In the genomic region with DNA sequence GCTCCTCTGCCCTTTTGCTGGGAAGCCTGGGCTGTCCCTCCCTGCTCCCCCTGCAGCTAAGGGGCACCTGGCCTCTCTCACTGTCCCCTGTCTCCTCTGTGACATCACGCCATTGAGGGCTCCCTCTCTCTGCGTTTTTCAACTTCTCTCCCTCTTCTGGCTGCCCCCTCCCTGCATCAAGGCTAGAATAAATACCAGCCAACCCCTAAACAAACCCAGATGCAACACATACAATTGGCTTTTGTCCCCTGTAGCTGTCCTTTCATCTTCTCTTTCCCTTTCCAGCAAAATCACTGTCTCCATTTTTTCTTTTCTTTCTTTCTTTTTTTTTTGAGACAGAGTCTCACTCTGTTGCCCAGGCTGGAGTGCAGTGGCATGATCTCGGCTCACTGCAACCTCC, we compare ENCODE assay signal across 18 cellular contexts. TPM values are rescaled to one million over a fixed set of nuclear protein-coding genes. Genes with fewer than 3 reads are reported as not detected.
DNase-seq lines count a peak whose midpoint lies in the region; ATAC-seq and TF ChIP-seq lines count a peak whose summit lies in the region.
"Had no signal": no experiment of that assay in that cellular context is flagged by ENCODE, and none has a peak within 500 bp of the region (broad histone marks: within the 10 kb centered on the region; RNA-seq: fewer than 3 reads in every experiment).

No MANE protein-coding gene starts in this region.

- no peaks in the 10 kb centered on the region for H3K36me3 Mint-ChIP-seq in glutamatergic neuron (ENCODE audit: unreplicated experiment)
- peaks cover 11% of the 10 kb centered on the region for H3K36me3 Mint-ChIP-seq in activated naive CD8-positive, alpha-beta T cell treated with anti-CD3 and anti-CD28 coated beads, Interleukin-2, amount 50 U/mL, for 24 hours (ENCODE audit: low read depth)

- no peak for TF ChIP-seq POLR2A in Peyer's patch (IDR thresholded peaks at IDR 0.05)

- H3K36me3 ChIP-seq in psoas muscle (ENCODE audit: insufficient read depth in 1 of 2, low read depth in 1 of 2), result peaks cover 0 to 3% of the 10 kb centered on the region in 2 donors
- peaks cover 0 to under 1% (median 0%) of the 10 kb centered on the region in 3 donors for H3K36me3 ChIP-seq in Peyer's patch

- intact Hi-C loops in psoas muscle (cut with DNase I), result loop anchor here in 1 of 2 donors (10.0 kb wide), 1 partner anchor 94 kb away; no protein-coding TSS in a partner anchor

- TF ChIP-seq CTCF in glutamatergic neuron (IDR thresholded peaks at IDR 0.05; ENCODE audit: partially characterized antibody, unreplicated experiment) (no peak), psoas muscle (IDR thresholded peaks at IDR 0.05) (no peak), Peyer's patch (IDR thresholded peaks at IDR 0.05) (no peak), omental fat pad (IDR thresholded peaks at IDR 0.05) (no peak)

- peak overlapping the region; percentile 4 for H3K27ac ChIP-seq in psoas muscle
- H3K27ac ChIP-seq in Peyer's patch, result no peak overlapping the region

- no peak overlapping the region for H3K4me3 ChIP-seq in psoas muscle
- no peak overlapping the region for H3K4me3 ChIP-seq in Peyer's patch
- H3K4me3 ChIP-seq: body of pancreas, lung had no signal

- ATAC-seq in psoas muscle, result no peak
- ATAC-seq in omental fat pad (ENCODE audit: low FRiP score), result no peak
- no peak for ATAC-seq in activated naive CD8-positive, alpha-beta T cell treated with anti-CD3 and anti-CD28 coated beads, Interleukin-2, amount 50 U/mL, for 24 hours
- ATAC-seq: body of pancreas; CD8-positive, alpha-beta T cell had no signal

- peaks cover 22% of the 10 kb centered on the region for H3K4me1 ChIP-seq in psoas muscle
- peaks cover 5 to 17% (median 8%) of the 10 kb centered on the region in 4 donors for H3K4me1 ChIP-seq in Peyer's patch

- peaks cover 7% of the 10 kb centered on the region for H3K4me1 Mint-ChIP-seq in glutamatergic neuron (ENCODE audit: low read depth, unreplicated experiment)
- peaks cover 22% of the 10 kb centered on the region for H3K4me1 Mint-ChIP-seq in activated naive CD8-positive, alpha-beta T cell treated with anti-CD3 and anti-CD28 coated beads, Interleukin-2, amount 50 U/mL, for 24 hours

- 34 to 51% (median 34%) methylated on average over 3 of the region's 3 CpGs for WGBS in psoas muscle, 3 donors

- H3K9me3 Mint-ChIP-seq in glutamatergic neuron (ENCODE audit: unreplicated experiment), result peaks cover 9% of the 10 kb centered on the region
- no peaks in the 10 kb centered on the region for H3K9me3 Mint-ChIP-seq in activated naive CD8-positive, alpha-beta T cell treated with anti-CD3 and anti-CD28 coated beads, Interleukin-2, amount 50 U/mL, for 24 hours
- H3K9me3 Mint-ChIP-seq: activated CD4-positive, alpha-beta memory T cell treated with anti-CD3 and anti-CD28 coated beads for 36 hours; CD8-positive, alpha-beta T cell had no signal

- DNase-seq in COLO668 (lab: John Stamatoyannopoulos, UW; ENCODE audit: unreplicated experiment) (peak; percentile 49), SHP77 treated with DMSO at 0.1 percent for 48 hours (lab: John Stamatoyannopoulos, UW) (peak; percentile 4), glutamatergic neuron (no peak), psoas muscle (no peak), Peyer's patch (no peak), omental fat pad (ENCODE audit: low spot score) (no peak), CD1c-positive myeloid dendritic cell (ENCODE audit: extremely low spot score) (no peak)
- no peak for DNase-seq in activated naive CD8-positive, alpha-beta T cell treated with anti-CD3 and anti-CD28 coated beads, Interleukin-2, amount 50 U/mL, for 24 hours
- DNase-seq: activated CD4-positive, alpha-beta memory T cell treated with anti-CD3 and anti-CD28 coated beads for 36 hours; activated naive CD4-positive, alpha-beta T cell treated with anti-CD3 and anti-CD28 coated beads, Interleukin-2, amount 50 U/mL, for 16 hours; activated T-cell treated with anti-CD3 and anti-CD28 coated beads, Interleukin-2, amount 50 U/mL, for 1 hour; body of pancreas; CD8-positive, alpha-beta T cell; dermis blood vessel endothelial cell; erythroblast; NCI-H1417 treated with DMSO at 0.1 percent for 48 hours; stimulated activated naive CD4-positive, alpha-beta T cell had no signal

- H3K9me3 ChIP-seq in psoas muscle (no peaks in the 10 kb centered on the region), Peyer's patch (no peaks in the 10 kb centered on the region)
- H3K9me3 ChIP-seq: body of pancreas had no signal

- no peak overlapping the region for H3K27ac Mint-ChIP-seq in glutamatergic neuron (ENCODE audit: unreplicated experiment)
- H3K27ac Mint-ChIP-seq in activated naive CD8-positive, alpha-beta T cell treated with anti-CD3 and anti-CD28 coated beads, Interleukin-2, amount 50 U/mL, for 24 hours, result no peak overlapping the region
- H3K27ac Mint-ChIP-seq: activated CD4-positive, alpha-beta memory T cell treated with anti-CD3 and anti-CD28 coated beads for 36 hours; CD8-positive, alpha-beta T cell had no signal

- no peaks in the 10 kb centered on the region for H3K27me3 ChIP-seq in psoas muscle (ENCODE audit: insufficient read depth in 3 of 3, low read length in 2 of 3)
- H3K27me3 ChIP-seq in Peyer's patch, result no peaks in the 10 kb centered on the region
- H3K27me3 ChIP-seq: body of pancreas had no signal

- peak overlapping the region; percentile 4 for H3K4me3 Mint-ChIP-seq in glutamatergic neuron (ENCODE audit: unreplicated experiment)
- H3K4me3 Mint-ChIP-seq in activated naive CD8-positive, alpha-beta T cell treated with anti-CD3 and anti-CD28 coated beads, Interleukin-2, amount 50 U/mL, for 24 hours, result no peak overlapping the region
- H3K4me3 Mint-ChIP-seq: activated CD4-positive, alpha-beta memory T cell treated with anti-CD3 and anti-CD28 coated beads for 36 hours; CD8-positive, alpha-beta T cell had no signal

- peaks cover 3% of the 10 kb centered on the region for H3K27me3 Mint-ChIP-seq in glutamatergic neuron (ENCODE audit: unreplicated experiment)
- H3K27me3 Mint-ChIP-seq in activated naive CD8-positive, alpha-beta T cell treated with anti-CD3 and anti-CD28 coated beads, Interleukin-2, amount 50 U/mL, for 24 hours, result no peaks in the 10 kb centered on the region
- H3K27me3 Mint-ChIP-seq: activated CD4-positive, alpha-beta memory T cell treated with anti-CD3 and anti-CD28 coated beads for 36 hours had no signal

RNA-seq across cellular contexts. Expression of a gene that starts 3.3 kb away (rescaled TPM):
- 40.0 TPM for total RNA-seq in glutamatergic neuron (ENCODE audit: unreplicated experiment)
- 10 to 100 TPM in 2 of 4 donors, 1 to 10 TPM in 2; 8.6 to 18.7 (median 13.3) TPM for total RNA-seq in psoas muscle
- 10 to 100 TPM in 2 of 3 donors, 1 to 10 TPM in 1; 7.4 to 20.9 (median 14.0) TPM for polyA plus RNA-seq in psoas muscle
- total RNA-seq in Peyer's patch, result 10 to 100 TPM; 16.5 to 51.0 (median 41.3) TPM
- total RNA-seq in omental fat pad, result 10 to 100 TPM; 23.6 to 46.0 (median 32.4) TPM

RNA-seq across cellular contexts. Expression of a gene that starts 21.6 kb away (rescaled TPM):
- total RNA-seq in glutamatergic neuron (ENCODE audit: unreplicated experiment), result 509 TPM
- total RNA-seq in psoas muscle, result 100 to 1,000 TPM; 246 to 839 (median 408) TPM
- 1,000 to 10,000 TPM; 1,006 to 1,369 (median 1,295) TPM for polyA plus RNA-seq in psoas muscle
- 100 to 1,000 TPM; 222 to 550 (median 280) TPM for total RNA-seq in Peyer's patch
- total RNA-seq in omental fat pad, result 100 to 1,000 TPM; 258 to 714 (median 610) TPM

RNA-seq across cellular contexts. Expression of a gene that starts 33.7 kb away (rescaled TPM):
- 59.6 TPM for total RNA-seq in glutamatergic neuron (ENCODE audit: unreplicated experiment)
- 10 to 100 TPM; 34.0 to 52.6 (median 42.6) TPM for total RNA-seq in psoas muscle
- 100 to 1,000 TPM; 143 to 313 (median 186) TPM for polyA plus RNA-seq in psoas muscle
- 100 to 1,000 TPM in 1 of 4 donors, 10 to 100 TPM in 3; 59.4 to 132 (median 93.7) TPM for total RNA-seq in Peyer's patch
- 100 to 1,000 TPM; 103 to 157 (median 133) TPM for total RNA-seq in omental fat pad

RNA-seq across cellular contexts. Expression of a gene that starts 42.0 kb away (rescaled TPM):
- total RNA-seq in glutamatergic neuron (ENCODE audit: unreplicated experiment), result 12.8 TPM
- total RNA-seq in psoas muscle, result 1 to 10 TPM; 1.4 to 2.2 (median 1.8) TPM
- polyA plus RNA-seq in psoas muscle, result under 1 TPM; 0.53 to 0.65 (median 0.56) TPM
- 10 to 100 TPM in 3 of 4 donors, 1 to 10 TPM in 1; 5.0 to 53.7 (median 49.6) TPM for total RNA-seq in Peyer's patch
- total RNA-seq in omental fat pad, result 10 to 100 TPM in 2 of 4 donors, 1 to 10 TPM in 2; 4.1 to 23.5 (median 9.9) TPM

Comparison
In these comparisons a context has a peak if more than half of its experiments do, and no peak if none do; other contexts are left out.
1. DNase-seq: peak in COLO668 (single experiment) and SHP77 treated with DMSO at 0.1 percent for 48 hours (single experiment); none in glutamatergic neuron (single experiment), psoas muscle (0 of 2), Peyer's patch (0 of 3), omental fat pad (single experiment), CD1c-positive myeloid dendritic cell (single experiment) and activated naive CD8-positive, alpha-beta T cell treated with anti-CD3 and anti-CD28 coated beads, Interleukin-2, amount 50 U/mL, for 24 hours (single experiment).